Comparison of ENCODE assay signal across 1 cellular context in the genomic region with DNA sequence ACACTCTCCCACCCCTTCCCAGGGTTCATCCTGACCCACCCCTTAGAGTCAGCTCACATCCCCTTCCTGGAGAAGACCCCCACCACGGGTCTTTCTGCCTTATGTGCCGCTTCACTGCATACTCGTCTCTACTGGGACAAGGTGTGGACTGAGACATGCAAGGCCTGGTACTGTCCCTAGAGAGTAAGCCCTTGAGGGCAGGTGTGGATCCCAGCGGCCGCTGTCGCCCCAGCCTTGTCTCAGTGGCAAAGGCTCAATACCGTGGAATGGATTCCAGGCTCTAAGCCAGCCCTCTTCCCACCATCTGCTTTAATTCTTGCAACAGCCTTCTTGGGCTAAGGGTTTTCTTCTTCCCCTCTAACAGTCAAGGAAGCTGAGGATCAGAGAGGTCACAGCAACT.
TF ChIP-seq lines count a peak whose summit lies in the region.

No MANE protein-coding gene starts in this region.

TF ChIP-seq in neural cell, 6 proteins besides CTCF, POLR2A, EP300 and RAD21 (continued from another document):
- TF ChIP-seq POLR2AphosphoS5 (IDR thresholded peaks at IDR 0.05), result no peak
